1 cellular context compared by ENCODE assay signal in the genomic region with DNA sequence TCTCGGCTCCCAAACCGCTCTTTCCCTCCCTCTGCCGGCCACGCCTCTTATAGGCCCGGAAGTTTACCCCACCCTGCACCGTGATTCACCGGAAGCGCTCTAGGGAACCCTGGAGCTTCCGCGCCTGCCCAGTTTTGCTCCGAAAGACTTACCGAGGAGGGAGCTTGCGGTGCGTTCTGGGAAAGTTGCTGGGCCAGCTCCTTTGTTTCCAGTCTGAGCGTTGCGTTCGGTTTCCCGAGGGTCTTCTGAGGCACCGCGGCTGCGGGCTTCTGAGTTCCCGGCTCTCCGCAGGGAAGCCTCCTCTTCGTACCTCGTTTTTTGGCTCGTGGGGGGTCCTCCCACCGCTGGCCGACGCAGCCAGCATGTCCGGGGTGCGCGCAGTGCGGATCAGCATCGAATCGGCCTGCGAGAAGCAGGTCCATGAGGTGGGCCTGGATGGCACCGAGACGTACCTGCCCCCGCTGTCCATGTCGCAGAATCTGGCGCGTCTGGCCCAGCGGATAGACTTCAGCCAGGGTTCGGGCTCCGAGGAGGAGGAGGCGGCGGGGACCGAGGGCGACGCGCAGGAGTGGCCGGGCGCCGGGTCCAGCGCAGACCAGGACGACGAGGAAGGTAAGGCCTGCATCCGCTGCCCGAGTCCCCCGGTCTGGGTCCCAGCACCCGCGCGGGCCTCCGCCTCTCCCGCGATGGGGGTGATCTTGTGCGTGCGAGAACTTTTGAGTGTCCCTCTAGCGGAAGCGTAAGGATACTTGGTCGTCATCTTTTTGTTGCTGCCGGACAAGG.
TF ChIP-seq lines count a peak whose summit lies in the region.

MED17 (plus strand) TSS at position 131 of the 783 bp plus-strand sequence; CDS start at position 363, 232 bp downstream.

TF ChIP-seq in K562, 482 proteins besides CTCF, POLR2A, EP300 and RAD21 (continued from another document and continues in another):
- TF ChIP-seq MNT (conservative IDR thresholded peaks at IDR 0.05) (peak; percentile 73 to 81; a peak in 3 of 4 replicates), MEF2A (IDR thresholded peaks at IDR 0.05; ENCODE audit: control insufficient read depth, low read depth, low read length) (no peak), PHF21A (IDR thresholded peaks at IDR 0.05; ENCODE audit: borderline replicate concordance, low read depth) (no peak), MAFK (IDR thresholded peaks at IDR 0.05; ENCODE audit: low read length) (no peak), GABPB1 (CRISPR knock-in tag; IDR thresholded peaks at IDR 0.05) (peak; percentile 83), TAF7 (tag; IDR thresholded peaks at IDR 0.05) (peak; percentile 49; the same call in 1 of the 2 replicates), ZNF75A (CRISPR knock-in tag; IDR thresholded peaks at IDR 0.05) (no peak), SOX6 (IDR thresholded peaks at IDR 0.05) (no peak), KLF1 (tag; IDR thresholded peaks at IDR 0.05) (0 out of 2 replicates have a peak, but pooled peaks have one; percentile 45), U2AF2 (optimal IDR thresholded peaks at IDR 0.05; ENCODE audit: low read depth, low read length) (no peak), ZBTB8A (IDR thresholded peaks at IDR 0.05; ENCODE audit: partially characterized antibody) (no peak), CBX1 (IDR thresholded peaks at IDR 0.05; ENCODE audit: low read depth) (peak; percentile 46; the same call in 1 of the 2 replicates), COPS2 (conservative IDR thresholded peaks at IDR 0.05) (no peak), GTF2F1 (IDR thresholded peaks at IDR 0.05; ENCODE audit: low read depth, low read length) (peak; percentile 53; the same call in 1 of the 2 replicates), ZNF354B (CRISPR knock-in tag; IDR thresholded peaks at IDR 0.05) (no peak), CC2D1A (IDR thresholded peaks at IDR 0.05) (no peak), ZBTB7A (IDR thresholded peaks at IDR 0.05; ENCODE audit: borderline replicate concordance, control insufficient read depth, low read depth, low read length) (peak; percentile 32; the same call in 1 of the 2 replicates), TCF7 (IDR thresholded peaks at IDR 0.05; ENCODE audit: borderline replicate concordance) (no peak), DDX20 (tag; IDR thresholded peaks at IDR 0.05; ENCODE audit: low read depth) (no peak), ZNF589 (CRISPR knock-in tag; IDR thresholded peaks at IDR 0.05; ENCODE audit: low read depth) (no peak), L3MBTL2 (IDR thresholded peaks at IDR 0.05) (peak; percentile 45; the same call in 1 of the 2 replicates), HMG20A (CRISPR knock-in tag; conservative IDR thresholded peaks at IDR 0.05) (no peak), ZBTB26 (CRISPR knock-in tag; IDR thresholded peaks at IDR 0.05) (no peak), NFYB (IDR thresholded peaks at IDR 0.05; ENCODE audit: extremely low read depth, insufficient read length) (no peak), MEIS2 (IDR thresholded peaks at IDR 0.05; ENCODE audit: partially characterized antibody) (no peak), KDM1A (IDR thresholded peaks at IDR 0.05) (peak in 1 of 2 experiments; percentile 51; a peak in 1 of 4 replicates), LEF1 (IDR thresholded peaks at IDR 0.05) (no peak), TRIM28 (IDR thresholded peaks at IDR 0.05) (no peak), KDM2B (CRISPR knock-in tag; IDR thresholded peaks at IDR 0.05) (no peak), JUNB (CRISPR knock-in tag; conservative IDR thresholded peaks at IDR 0.05) (no peak), E2F1 (CRISPR knock-in tag; IDR thresholded peaks at IDR 0.05) (no peak), NR4A1 (CRISPR knock-in tag; IDR thresholded peaks at IDR 0.05) (0 out of 2 replicates have a peak, but pooled peaks have one; percentile 52), NR4A1 (tag; IDR thresholded peaks at IDR 0.05) (peak; percentile 50; the same call in 1 of the 2 replicates), SIN3A (IDR thresholded peaks at IDR 0.05; ENCODE audit: borderline replicate concordance in 2 of 2, control insufficient read depth in 1 of 2, low read depth in 2 of 2, low read length in 2 of 2) (peak; percentile 8 to 49; a peak in 1 of 4 replicates), ZNF551 (CRISPR knock-in tag; IDR thresholded peaks at IDR 0.05) (no peak), ZKSCAN3 (CRISPR knock-in tag; IDR thresholded peaks at IDR 0.05) (no peak), NELFE (IDR thresholded peaks at IDR 0.05; ENCODE audit: insufficient read depth, insufficient read length) (no peak), EP400 (IDR thresholded peaks at IDR 0.05) (peak; percentile 89), NR2C2 (CRISPR knock-in tag; IDR thresholded peaks at IDR 0.05) (0 out of 2 replicates have a peak, but pooled peaks have one; percentile 29), NR2C2 (tag; IDR thresholded peaks at IDR 0.05) (peak; percentile 90), CXXC5 (CRISPR knock-in tag; IDR thresholded peaks at IDR 0.05) (peak; percentile 79), ZNF280B (CRISPR knock-in tag; IDR thresholded peaks at IDR 0.05) (no peak), ZC3H4 (CRISPR knock-in tag; IDR thresholded peaks at IDR 0.05; ENCODE audit: borderline replicate concordance) (peak; percentile 58; the same call in 1 of the 2 replicates), BMI1 (IDR thresholded peaks at IDR 0.05; ENCODE audit: low read length) (no peak), USF2 (CRISPR knock-in tag; IDR thresholded peaks at IDR 0.05) (no peak), NR3C1 (CRISPR knock-in tag; IDR thresholded peaks at IDR 0.05) (no peak; the same call in 1 of the 2 replicates), CREB1 (IDR thresholded peaks at IDR 0.05) (peak; percentile 64), CREB1 (CRISPR knock-in tag; IDR thresholded peaks at IDR 0.05) (0 out of 2 replicates have a peak, but pooled peaks have one; percentile 51), HDAC2 (IDR thresholded peaks at IDR 0.05) (no peak), NFE2L1 (tag; IDR thresholded peaks at IDR 0.05; ENCODE audit: borderline replicate concordance, low read depth) (no peak), TAL1 (IDR thresholded peaks at IDR 0.05) (no peak), MBD1 (CRISPR knock-in tag; IDR thresholded peaks at IDR 0.05) (no peak)
- TF ChIP-seq, protein P1, sequence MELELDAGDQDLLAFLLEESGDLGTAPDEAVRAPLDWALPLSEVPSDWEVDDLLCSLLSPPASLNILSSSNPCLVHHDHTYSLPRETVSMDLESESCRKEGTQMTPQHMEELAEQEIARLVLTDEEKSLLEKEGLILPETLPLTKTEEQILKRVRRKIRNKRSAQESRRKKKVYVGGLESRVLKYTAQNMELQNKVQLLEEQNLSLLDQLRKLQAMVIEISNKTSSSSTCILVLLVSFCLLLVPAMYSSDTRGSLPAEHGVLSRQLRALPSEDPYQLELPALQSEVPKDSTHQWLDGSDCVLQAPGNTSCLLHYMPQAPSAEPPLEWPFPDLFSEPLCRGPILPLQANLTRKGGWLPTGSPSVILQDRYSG (tag; conservative IDR thresholded peaks at IDR 0.05; ENCODE audit: low read depth) = no peak
- TF ChIP-seq, protein P2, sequence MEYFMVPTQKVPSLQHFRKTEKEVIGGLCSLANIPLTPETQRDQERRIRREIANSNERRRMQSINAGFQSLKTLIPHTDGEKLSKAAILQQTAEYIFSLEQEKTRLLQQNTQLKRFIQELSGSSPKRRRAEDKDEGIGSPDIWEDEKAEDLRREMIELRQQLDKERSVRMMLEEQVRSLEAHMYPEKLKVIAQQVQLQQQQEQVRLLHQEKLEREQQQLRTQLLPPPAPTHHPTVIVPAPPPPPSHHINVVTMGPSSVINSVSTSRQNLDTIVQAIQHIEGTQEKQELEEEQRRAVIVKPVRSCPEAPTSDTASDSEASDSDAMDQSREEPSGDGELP (CRISPR knock-in tag; IDR thresholded peaks at IDR 0.05; ENCODE audit: borderline replicate concordance) = peak; percentile 70; the same call in 1 of the 2 replicates
- TF ChIP-seq, protein P3, sequence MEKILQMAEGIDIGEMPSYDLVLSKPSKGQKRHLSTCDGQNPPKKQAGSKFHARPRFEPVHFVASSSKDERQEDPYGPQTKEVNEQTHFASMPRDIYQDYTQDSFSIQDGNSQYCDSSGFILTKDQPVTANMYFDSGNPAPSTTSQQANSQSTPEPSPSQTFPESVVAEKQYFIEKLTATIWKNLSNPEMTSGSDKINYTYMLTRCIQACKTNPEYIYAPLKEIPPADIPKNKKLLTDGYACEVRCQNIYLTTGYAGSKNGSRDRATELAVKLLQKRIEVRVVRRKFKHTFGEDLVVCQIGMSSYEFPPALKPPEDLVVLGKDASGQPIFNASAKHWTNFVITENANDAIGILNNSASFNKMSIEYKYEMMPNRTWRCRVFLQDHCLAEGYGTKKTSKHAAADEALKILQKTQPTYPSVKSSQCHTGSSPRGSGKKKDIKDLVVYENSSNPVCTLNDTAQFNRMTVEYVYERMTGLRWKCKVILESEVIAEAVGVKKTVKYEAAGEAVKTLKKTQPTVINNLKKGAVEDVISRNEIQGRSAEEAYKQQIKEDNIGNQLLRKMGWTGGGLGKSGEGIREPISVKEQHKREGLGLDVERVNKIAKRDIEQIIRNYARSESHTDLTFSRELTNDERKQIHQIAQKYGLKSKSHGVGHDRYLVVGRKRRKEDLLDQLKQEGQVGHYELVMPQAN (IDR thresholded peaks at IDR 0.05; ENCODE audit: borderline replicate concordance) = peak; percentile 64; the same call in 1 of the 2 replicates
- TF ChIP-seq, protein P4, sequence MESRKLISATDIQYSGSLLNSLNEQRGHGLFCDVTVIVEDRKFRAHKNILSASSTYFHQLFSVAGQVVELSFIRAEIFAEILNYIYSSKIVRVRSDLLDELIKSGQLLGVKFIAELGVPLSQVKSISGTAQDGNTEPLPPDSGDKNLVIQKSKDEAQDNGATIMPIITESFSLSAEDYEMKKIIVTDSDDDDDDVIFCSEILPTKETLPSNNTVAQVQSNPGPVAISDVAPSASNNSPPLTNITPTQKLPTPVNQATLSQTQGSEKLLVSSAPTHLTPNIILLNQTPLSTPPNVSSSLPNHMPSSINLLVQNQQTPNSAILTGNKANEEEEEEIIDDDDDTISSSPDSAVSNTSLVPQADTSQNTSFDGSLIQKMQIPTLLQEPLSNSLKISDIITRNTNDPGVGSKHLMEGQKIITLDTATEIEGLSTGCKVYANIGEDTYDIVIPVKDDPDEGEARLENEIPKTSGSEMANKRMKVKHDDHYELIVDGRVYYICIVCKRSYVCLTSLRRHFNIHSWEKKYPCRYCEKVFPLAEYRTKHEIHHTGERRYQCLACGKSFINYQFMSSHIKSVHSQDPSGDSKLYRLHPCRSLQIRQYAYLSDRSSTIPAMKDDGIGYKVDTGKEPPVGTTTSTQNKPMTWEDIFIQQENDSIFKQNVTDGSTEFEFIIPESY (CRISPR knock-in tag; IDR thresholded peaks at IDR 0.05) = no peak; the same call in 1 of the 2 replicates
